Comparison of ENCODE assay signal across 8 cellular contexts in the genomic region with DNA sequence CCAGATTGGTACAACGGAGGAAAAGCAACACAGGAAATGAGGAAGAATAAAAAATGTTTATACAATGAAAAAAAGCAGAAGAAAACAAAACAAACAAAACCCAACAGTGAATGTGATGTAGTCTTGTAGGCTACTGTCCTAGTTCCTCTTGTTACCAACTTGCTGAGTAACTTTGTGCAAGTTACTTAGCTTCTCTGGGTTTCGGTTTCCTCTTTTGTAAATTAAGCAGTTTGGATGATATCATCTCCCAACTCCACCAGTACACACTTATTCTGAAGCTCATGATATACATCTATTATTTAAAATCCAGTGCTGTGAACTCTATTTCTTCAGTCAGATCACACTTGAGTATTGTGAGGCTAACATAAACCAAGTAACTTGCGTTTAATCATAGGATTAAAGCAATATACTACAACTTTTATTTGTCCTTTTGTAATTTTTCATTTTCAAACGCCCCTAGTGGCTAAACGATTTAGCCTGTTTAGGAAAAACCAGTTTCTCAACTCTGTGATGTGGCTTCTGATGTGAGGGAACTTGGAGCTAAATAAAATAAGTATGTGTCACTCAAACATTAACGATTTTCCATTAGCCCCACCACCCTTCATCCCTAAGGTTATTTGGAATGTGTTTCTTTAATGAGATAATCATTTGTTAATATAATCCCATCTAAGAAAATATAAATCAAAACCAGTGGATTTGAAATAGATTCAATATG. TPM values are rescaled to one million over a fixed set of nuclear protein-coding genes. Genes with fewer than 3 reads are reported as not detected.
DNase-seq lines count a peak whose midpoint lies in the region; ATAC-seq lines count a peak whose summit lies in the region.

No MANE protein-coding gene starts in this region.

- no peak overlapping the region for H3K23ac ChIP-seq in neuronal stem cell (ENCODE audit: low read depth, low read length, poor library complexity)

- H3K4me3 ChIP-seq in HUES48 (ENCODE audit: low read depth, low read length) (no peak overlapping the region; the same call in 1 of the 2 replicates), endocrine pancreas (ENCODE audit: control insufficient read depth, insufficient read depth, low read length) (peak overlapping the region; percentile 24), neuronal stem cell (ENCODE audit: low read length in 2 of 2) (no peak overlapping the region), aorta (ENCODE audit: low read length in 2 of 2) (no peak overlapping the region)

- H2BK15ac ChIP-seq in neuronal stem cell (ENCODE audit: low read length): no peak overlapping the region

- no peak overlapping the region for H4K8ac ChIP-seq in neuronal stem cell (ENCODE audit: low read depth, low read length)

- H3K27me3 ChIP-seq in HUES48 (ENCODE audit: control insufficient read depth, insufficient read depth, low read length) (no peaks in the 10 kb centered on the region), endocrine pancreas (ENCODE audit: control insufficient read depth, insufficient read depth, low read length) (no peaks in the 10 kb centered on the region), neuronal stem cell (ENCODE audit: control insufficient read depth in 3 of 3, insufficient read depth in 3 of 3, low read depth in 1 of 3, low read length in 3 of 3) (no peaks in the 10 kb centered on the region), aorta (ENCODE audit: control insufficient read depth in 1 of 2, insufficient read depth in 2 of 2, low read length in 1 of 2) (peaks cover 0 to 2% of the 10 kb centered on the region in 2 donors)

- H2AK5ac ChIP-seq in neuronal stem cell (ENCODE audit: low read depth, low read length): no peak overlapping the region

- no peak overlapping the region for H3K14ac ChIP-seq in neuronal stem cell (ENCODE audit: low read length)

- H3K79me1 ChIP-seq in neuronal stem cell (ENCODE audit: low read depth, low read length): peaks cover 8% of the 10 kb centered on the region

- peak overlapping the region; percentile 62 for H2AFZ ChIP-seq in neuronal stem cell (ENCODE audit: low read length)

- H3K18ac ChIP-seq in neuronal stem cell (ENCODE audit: low read length): no peak overlapping the region

- no peak overlapping the region for H2BK120ac ChIP-seq in neuronal stem cell (ENCODE audit: low read depth, low read length)

- H3K4ac ChIP-seq in neuronal stem cell (ENCODE audit: low read length): no peak overlapping the region

- H2BK12ac ChIP-seq in neuronal stem cell (ENCODE audit: low read length): no peak overlapping the region

- H3K9ac ChIP-seq in HUES48 (ENCODE audit: low read depth, low read length): no peak overlapping the region
- no peak overlapping the region for H3K9ac ChIP-seq in endocrine pancreas (ENCODE audit: control insufficient read depth, insufficient read depth, low read length)
- no peak overlapping the region for H3K9ac ChIP-seq in neuronal stem cell (ENCODE audit: low read depth, low read length, poor library complexity)

- no peak overlapping the region for H4K91ac ChIP-seq in neuronal stem cell (ENCODE audit: low read depth, low read length, poor library complexity)

- H3K27ac ChIP-seq in HUES48 (ENCODE audit: low read depth, low read length) (peak overlapping the region; percentile 100), neuronal stem cell (replicated peaks; ENCODE audit: low read length) (no peak overlapping the region), aorta (ENCODE audit: low read depth in 1 of 2, low read length in 2 of 2) (peak overlapping the region in 1 of 2 donors; percentile 83)

- H3K4me2 ChIP-seq in neuronal stem cell (ENCODE audit: insufficient read depth, low read length, poor library complexity, severe bottlenecking): no peak overlapping the region

- intact Hi-C loops in aorta (cut with DNase I): no loop called here

- H3K4me1 ChIP-seq in HUES48 (ENCODE audit: control insufficient read depth, insufficient read depth, low read length): peaks cover 27% of the 10 kb centered on the region
- H3K4me1 ChIP-seq in endocrine pancreas (ENCODE audit: control insufficient read depth, insufficient read depth, low read length): peaks cover 8% of the 10 kb centered on the region
- H3K4me1 ChIP-seq in neuronal stem cell (ENCODE audit: control insufficient read depth in 2 of 2, insufficient read depth in 1 of 2, low read depth in 1 of 2, low read length in 2 of 2): peaks cover 4 to 21% of the 10 kb centered on the region in 2 donors
- no peaks in the 10 kb centered on the region for H3K4me1 ChIP-seq in aorta (ENCODE audit: control insufficient read depth in 1 of 2, insufficient read depth in 2 of 2, low read length in 2 of 2)

- H2BK5ac ChIP-seq in neuronal stem cell (ENCODE audit: low read length): no peak overlapping the region

- peak; percentile 56 for DNase-seq in DMS79 (lab: John Stamatoyannopoulos, UW)
- peak; percentile 99 for DNase-seq in SIG-M5 treated with dmso at 0.1 percent for 504 hours (lab: John Stamatoyannopoulos, UW; ENCODE audit: unreplicated experiment)
- no peak for DNase-seq in neuronal stem cell (ENCODE audit: low spot score)
- DNase-seq in aorta: no peak
- no peak for DNase-seq in islet precursor cell

- ATAC-seq in aorta (ENCODE audit: low FRiP score): no peak
- ATAC-seq in GM18909 (IDR thresholded peaks at IDR 0.05; ENCODE audit: poor library complexity, unreplicated experiment): no peak

- no CpG with 5 or more reads among the region's 6 CpGs for WGBS in neuronal stem cell (ENCODE audit: extremely low coverage in 2 of 2, insufficient read length in 2 of 2, insufficient replicate concordance in 1 of 2), 2 donors
- WGBS in aorta, 2 donors: 8 to 15% methylated on average over 6 of the region's 6 CpGs

- no peaks in the 10 kb centered on the region for H3K9me3 ChIP-seq in HUES48 (ENCODE audit: control insufficient read depth, insufficient read depth, low read length)
- H3K9me3 ChIP-seq in endocrine pancreas (ENCODE audit: control insufficient read depth, low read length): no peaks in the 10 kb centered on the region
- peaks cover 0 to 10% of the 10 kb centered on the region in 2 donors for H3K9me3 ChIP-seq in neuronal stem cell (replicated peaks in 1 of 2; ENCODE audit: control insufficient read depth in 2 of 2, insufficient read depth in 1 of 2, low read depth in 1 of 2, low read length in 2 of 2)
- H3K9me3 ChIP-seq in aorta (ENCODE audit: control insufficient read depth, low read length): no peaks in the 10 kb centered on the region

- H3K36me3 ChIP-seq in HUES48 (ENCODE audit: control insufficient read depth, insufficient read depth, low read length) (peaks cover 10% of the 10 kb centered on the region), endocrine pancreas (ENCODE audit: control insufficient read depth, insufficient read depth, low read length) (peaks cover 13% of the 10 kb centered on the region), neuronal stem cell (replicated peaks in 1 of 2; ENCODE audit: control insufficient read depth in 2 of 2, insufficient read depth in 2 of 2, low read length in 2 of 2) (peaks cover 3 to 27% of the 10 kb centered on the region in 2 donors), aorta (ENCODE audit: control insufficient read depth in 1 of 2, insufficient read depth in 2 of 2, low read length in 1 of 2) (no peaks in the 10 kb centered on the region)

RNA-seq across cellular contexts. Expression of a gene that starts 1.4 kb away (rescaled TPM):
- 25.1 TPM for polyA plus RNA-seq in neuronal stem cell (2013, experiment 1 of 2)
- polyA plus RNA-seq in neuronal stem cell (2013, experiment 2 of 2): 26.8 TPM
- 10 to 100 TPM; 28.9 to 34.1 TPM for total RNA-seq in aorta
- 10 to 100 TPM in 1 of 2 donors, 1 to 10 TPM in 1; 8.8 to 21.7 TPM for polyA plus RNA-seq in aorta

RNA-seq across cellular contexts. Expression of a gene that starts 18.2 kb away (rescaled TPM):
- polyA plus RNA-seq in neuronal stem cell (2013, experiment 1 of 2): 20.1 TPM
- 18.5 TPM for polyA plus RNA-seq in neuronal stem cell (2013, experiment 2 of 2)
- total RNA-seq in aorta: 10 to 100 TPM; 16.8 to 27.1 TPM
- polyA plus RNA-seq in aorta: 10 to 100 TPM; 16.9 to 44.8 TPM

Comparison
In these comparisons a context has a peak if more than half of its experiments do, and no peak if none do; other contexts are left out.
1. DNase-seq: peak in DMS79 (single experiment) and SIG-M5 treated with dmso at 0.1 percent for 504 hours (single experiment); none in neuronal stem cell (single experiment), aorta (0 of 2) and islet precursor cell (single experiment).